In genomic region chr18:54830260-54830659, GRCh38 we compare ENCODE assay signal across 29 cellular contexts. TPM values are rescaled to one million over a fixed set of nuclear protein-coding genes. Genes with fewer than 3 reads are reported as not detected.
DNase-seq lines count a peak whose midpoint lies in the region; ATAC-seq, FAIRE-seq and TF ChIP-seq lines count a peak whose summit lies in the region.
"Had no signal": no experiment of that assay in that cellular context is flagged by ENCODE, and none has a peak within 500 bp of the region (broad histone marks: within the 10 kb centered on the region; RNA-seq: fewer than 3 reads in every experiment).

No MANE protein-coding gene starts in this region.

- CTCF ChIA-PET in mammary epithelial cell (lab: Charles Lee; ENCODE audit: low non-redundant PET): no interaction called here

- H3K4me3 ChIP-seq in mammary epithelial cell (replicated peaks in 1 of 3; ENCODE audit: insufficient read depth in 1 of 3, low read depth in 2 of 3, low read length in 3 of 3) (peak overlapping the region; percentile 9 to 79 (median 76)), keratinocyte (ENCODE audit: control insufficient read depth in 2 of 3, extremely low read depth in 1 of 3, insufficient read depth in 2 of 3, low read depth in 1 of 3, low read length in 3 of 3) (peak overlapping the region in 1 of 3 experiments; percentile 51)
- H3K4me3 ChIP-seq: tibial artery had no signal

- no peaks in the 10 kb centered on the region for H3K36me3 Mint-ChIP-seq in natural killer cell
- H3K36me3 Mint-ChIP-seq in natural killer cell treated with Interleukin-12 subunit alpha and Interleukin-12 subunit beta and Interleukin-15 and Interleukin-18, amount 100 ng/mL, for 72 hours: peaks cover 7% of the 10 kb centered on the region
- peaks cover 4% of the 10 kb centered on the region for H3K36me3 Mint-ChIP-seq in type B pancreatic cell

- TF ChIP-seq CTCF in natural killer cell (IDR thresholded peaks at IDR 0.05): no peak
- no peak for TF ChIP-seq CTCF in mammary epithelial cell (conservative IDR thresholded peaks at IDR 0.05 in 1 of 2, IDR thresholded peaks at IDR 0.05 in 1 of 2; ENCODE audit: extremely low read depth in 1 of 2, insufficient read depth in 1 of 2, low read depth in 1 of 2, low read length in 2 of 2)
- TF ChIP-seq CTCF in keratinocyte (optimal IDR thresholded peaks at IDR 0.05 in 1 of 3, IDR thresholded peaks at IDR 0.05 in 1 of 3, conservative IDR thresholded peaks at IDR 0.05 in 1 of 3; ENCODE audit: extremely low read depth in 1 of 3, insufficient read depth in 2 of 3, low read length in 3 of 3): no peak
- no peak for TF ChIP-seq CTCF in type B pancreatic cell (conservative IDR thresholded peaks at IDR 0.05)

- H3K9me1 ChIP-seq in keratinocyte (ENCODE audit: control insufficient read depth, extremely low read depth, insufficient read depth, low read length): no peaks in the 10 kb centered on the region

- H3K27ac Mint-ChIP-seq in natural killer cell (peak overlapping the region; percentile 24 to 91), type B pancreatic cell (peak overlapping the region; percentile 71)
- H3K27ac Mint-ChIP-seq in natural killer cell treated with Interleukin-12 subunit alpha and Interleukin-12 subunit beta and Interleukin-15 and Interleukin-18, amount 100 ng/mL, for 72 hours: peak overlapping the region in 1 of 2 donors; percentile 10
- H3K27ac Mint-ChIP-seq: activated CD8-positive, alpha-beta T cell treated with anti-CD3 and anti-CD28 coated beads for 36 hours; activated naive CD4-positive, alpha-beta T cell treated with anti-CD3 and anti-CD28 coated beads for 36 hours; activated T-cell treated with anti-CD3 and anti-CD28 coated beads, Interleukin-2, amount 50 U/mL, for 24 hours; nephron progenitor cell had no signal

- WGBS in mammary epithelial cell (ENCODE audit: low coverage, missing lambda C conversion rate): 0% methylated on average over 1 of the region's 1 CpG

- peaks cover 0 to 2% of the 10 kb centered on the region in 2 donors for H3K27me3 Mint-ChIP-seq in natural killer cell (ENCODE audit: low read depth in 2 of 2)
- H3K27me3 Mint-ChIP-seq in natural killer cell treated with Interleukin-12 subunit alpha and Interleukin-12 subunit beta and Interleukin-15 and Interleukin-18, amount 100 ng/mL, for 72 hours: no peaks in the 10 kb centered on the region
- H3K27me3 Mint-ChIP-seq in type B pancreatic cell: no peaks in the 10 kb centered on the region

- H3K4me3 Mint-ChIP-seq in natural killer cell: peak overlapping the region; percentile 63
- H3K4me3 Mint-ChIP-seq in natural killer cell treated with Interleukin-12 subunit alpha and Interleukin-12 subunit beta and Interleukin-15 and Interleukin-18, amount 100 ng/mL, for 72 hours: no peak overlapping the region
- H3K4me3 Mint-ChIP-seq in type B pancreatic cell: peak overlapping the region; percentile 72
- H3K4me3 Mint-ChIP-seq: activated CD8-positive, alpha-beta T cell treated with anti-CD3 and anti-CD28 coated beads for 36 hours; activated naive CD4-positive, alpha-beta T cell treated with anti-CD3 and anti-CD28 coated beads for 36 hours; activated T-cell treated with anti-CD3 and anti-CD28 coated beads, Interleukin-2, amount 50 U/mL, for 24 hours; nephron progenitor cell had no signal

- ATAC-seq in natural killer cell: no peak
- ATAC-seq in natural killer cell treated with Interleukin-12 subunit alpha and Interleukin-12 subunit beta and Interleukin-15 and Interleukin-18, amount 100 ng/mL, for 72 hours: no peak
- ATAC-seq: activated CD8-positive, alpha-beta T cell treated with anti-CD3 and anti-CD28 coated beads for 36 hours; left cardiac atrium had no signal

- dilution Hi-C loops in mammary epithelial cell (cut with HindIII; ENCODE audit: low sequenced_read_pairs): no loop called here
- dilution Hi-C loops in keratinocyte (cut with MboI; ENCODE audit: extremely low pct_ligation_motif_present, low sequenced_read_pairs): no loop called here

- in situ Hi-C loops in mammary epithelial cell (cut with MboI; ENCODE audit: low sequenced_read_pairs in 2 of 2): loop anchor here in 1 of 2 donors (5.0 kb wide), 1 partner anchor 53 kb away; no protein-coding TSS in a partner anchor

- H3K4me2 ChIP-seq in mammary epithelial cell (ENCODE audit: insufficient read depth, low read depth, low read length) (peak overlapping the region; percentile 96), keratinocyte (ENCODE audit: control insufficient read depth, extremely low read depth, insufficient read depth, low read depth, low read length) (peak overlapping the region; percentile 98)

- intact Hi-C loops in natural killer cell (cut with micrococcal nuclease): no loop called here
- intact Hi-C loops in mammary epithelial cell (cut with micrococcal nuclease): no loop called here

- H3K27me3 ChIP-seq in mammary epithelial cell (ENCODE audit: insufficient read depth, low read length) (no peaks in the 10 kb centered on the region), keratinocyte (ENCODE audit: control insufficient read depth, extremely low read depth, insufficient read depth, low read length) (no peaks in the 10 kb centered on the region)
- H3K27me3 ChIP-seq: BE2C had no signal

- H3K9me3 Mint-ChIP-seq in natural killer cell (peaks cover 0 to 4% of the 10 kb centered on the region in 2 donors), type B pancreatic cell (peaks cover 7% of the 10 kb centered on the region)
- peaks cover 3% of the 10 kb centered on the region for H3K9me3 Mint-ChIP-seq in natural killer cell treated with Interleukin-12 subunit alpha and Interleukin-12 subunit beta and Interleukin-15 and Interleukin-18, amount 100 ng/mL, for 72 hours
- H3K9me3 Mint-ChIP-seq: activated CD8-positive, alpha-beta T cell treated with anti-CD3 and anti-CD28 coated beads for 36 hours had no signal

- H3K79me2 ChIP-seq in mammary epithelial cell (ENCODE audit: insufficient read depth, low read length) (peaks cover 23% of the 10 kb centered on the region), keratinocyte (ENCODE audit: control insufficient read depth, insufficient read depth, low read length) (no peaks in the 10 kb centered on the region)

- peaks cover 61 to 69% of the 10 kb centered on the region in 2 donors for H3K4me1 Mint-ChIP-seq in natural killer cell
- H3K4me1 Mint-ChIP-seq in natural killer cell treated with Interleukin-12 subunit alpha and Interleukin-12 subunit beta and Interleukin-15 and Interleukin-18, amount 100 ng/mL, for 72 hours (ENCODE audit: low read depth in 2 of 2): peaks cover 41 to 49% of the 10 kb centered on the region in 2 donors
- H3K4me1 Mint-ChIP-seq in type B pancreatic cell (ENCODE audit: unreplicated experiment): peaks cover 7% of the 10 kb centered on the region

- H3K36me3 ChIP-seq in mammary epithelial cell (ENCODE audit: insufficient read depth, low read length): no peaks in the 10 kb centered on the region
- no peaks in the 10 kb centered on the region for H3K36me3 ChIP-seq in keratinocyte (ENCODE audit: control insufficient read depth in 2 of 2, extremely low read depth in 1 of 2, insufficient read depth in 2 of 2, low read length in 2 of 2)
- H3K36me3 ChIP-seq: BE2C, tibial artery had no signal

- no peak for FAIRE-seq in keratinocyte (lab: Jason Lieb, UNC)
- FAIRE-seq: A204.1, astrocyte, GM12892, GM19239, HTR-8/SVneo had no signal

- H3K27ac ChIP-seq in mammary epithelial cell (ENCODE audit: insufficient read depth, low read depth, low read length): peak overlapping the region; percentile 90
- peak overlapping the region; percentile 70 for H3K27ac ChIP-seq in keratinocyte (ENCODE audit: control insufficient read depth, insufficient read depth, low read length)
- H3K27ac ChIP-seq: tibial artery had no signal

- DNase-seq in natural killer cell (no peak), mammary epithelial cell (peak; percentile 78), keratinocyte (ENCODE audit: low read depth, low spot score) (no peak), type B pancreatic cell (ENCODE audit: extremely low spot score, unreplicated experiment) (no peak), NCI-H1436 (lab: John Stamatoyannopoulos, UW) (no peak), cerebellar nuclear complex (lab: John Stamatoyannopoulos, UW) (no peak), NCI-H187 (lab: John Stamatoyannopoulos, UW) (no peak)
- DNase-seq in natural killer cell treated with Interleukin-12 subunit alpha and Interleukin-12 subunit beta and Interleukin-15 and Interleukin-18, amount 100 ng/mL, for 72 hours (ENCODE audit: low spot score): no peak
- DNase-seq: activated CD8-positive, alpha-beta T cell treated with anti-CD3 and anti-CD28 coated beads for 36 hours; activated naive CD4-positive, alpha-beta T cell treated with anti-CD3 and anti-CD28 coated beads for 36 hours; activated T-cell treated with anti-CD3 and anti-CD28 coated beads, Interleukin-2, amount 50 U/mL, for 24 hours; BE2C; COR-L47; DND-41; KG1; left cardiac atrium; NCI-H2029; NCI-H2227 treated with DMSO at 0.1 percent for 48 hours; NCI-H774; nephron progenitor cell; Right ventricle myocardium superior; stimulated activated CD4-positive, alpha-beta T cell treated with anti-CD3 and anti-CD28 coated beads, Interleukin-1b, Interleukin-23, amount 100 ng/mL, for 48 hours; stimulated activated naive CD4-positive, alpha-beta T cell; tibial artery had no signal

- H3K9ac ChIP-seq in mammary epithelial cell (ENCODE audit: insufficient read depth, low read length): no peak overlapping the region
- H3K9ac ChIP-seq in keratinocyte (ENCODE audit: control insufficient read depth, extremely low read depth, insufficient read depth, low read length): peak overlapping the region; percentile 13

- H3K4me1 ChIP-seq in mammary epithelial cell (ENCODE audit: insufficient read depth, low read length): peaks cover 21% of the 10 kb centered on the region
- peaks cover 32% of the 10 kb centered on the region for H3K4me1 ChIP-seq in keratinocyte (ENCODE audit: control insufficient read depth, extremely low read depth, insufficient read depth, low read length)
- H3K4me1 ChIP-seq: BE2C had no signal

- H2AFZ ChIP-seq in mammary epithelial cell (ENCODE audit: low read depth, low read length): no peak overlapping the region
- no peak overlapping the region for H2AFZ ChIP-seq in keratinocyte (ENCODE audit: control insufficient read depth, low read length)

- H3K9me3 ChIP-seq in mammary epithelial cell (replicated peaks; ENCODE audit: insufficient read depth, low read length) (no peaks in the 10 kb centered on the region), keratinocyte (ENCODE audit: control insufficient read depth, low read depth, low read length) (no peaks in the 10 kb centered on the region)
- H3K9me3 ChIP-seq: BE2C, tibial artery had no signal

- H4K20me1 ChIP-seq in mammary epithelial cell (ENCODE audit: insufficient read depth, low read length) (no peaks in the 10 kb centered on the region), keratinocyte (ENCODE audit: control insufficient read depth, extremely low read depth, insufficient read depth, low read length) (no peaks in the 10 kb centered on the region)

- no TSS peak for BruUV-seq in mammary epithelial cell (replicated peaks; lab: Mats Ljungman, UMichigan)

RNA-seq across cellular contexts. Expression of gene RAB27B, which starts 2.0 kb away (rescaled TPM):
- total RNA-seq in natural killer cell: 10 to 100 TPM; 23.0 to 25.7 (median 24.0) TPM
- 1 to 10 TPM; 1.5 to 1.6 TPM for total RNA-seq in natural killer cell treated with Interleukin-12 subunit alpha and Interleukin-12 subunit beta and Interleukin-15 and Interleukin-18, amount 100 ng/mL, for 72 hours
- total RNA-seq in mammary epithelial cell: 10 to 100 TPM in 1 of 2 donors, 1 to 10 TPM in 1; 1.8 to 19.3 TPM
- polyA plus RNA-seq in mammary epithelial cell: 2.5 TPM
- 7.6 TPM for polyA minus RNA-seq in mammary epithelial cell
- 1.3 to 4.2 TPM (median 4.0 TPM) in 3 replicates for polyA plus RNA-seq in keratinocyte
- 20.7 TPM for polyA plus RNA-seq in keratinocyte (2011; ENCODE audit: low read depth)
- polyA plus RNA-seq in keratinocyte (2011; cell fraction: cytosol; rRNA removed): 2.2 and 3.5 TPM in 2 replicates
- 2.2 and 3.0 TPM in 2 replicates for polyA plus RNA-seq in keratinocyte (2011; cell fraction: nucleus; rRNA removed)
- 4.1 and 11.9 TPM in 2 replicates for polyA plus RNA-seq in keratinocyte (2012; ENCODE audit: low replicate concordance)
- polyA minus RNA-seq in keratinocyte: 1.9 to 7.5 TPM (median 7.0 TPM) in 3 replicates
- 4.8 TPM for polyA minus RNA-seq in keratinocyte (2011; cell fraction: cytosol; rRNA and poly(A)+ RNA removed)
- polyA minus RNA-seq in keratinocyte (2011; cell fraction: nucleus; rRNA and poly(A)+ RNA removed): 3.5 and 4.1 TPM in 2 replicates
- 9.3 and 9.4 TPM in 2 replicates for total RNA-seq in type B pancreatic cell (ENCODE audit: low replicate concordance)
- total RNA-seq: activated CD8-positive, alpha-beta T cell treated with anti-CD3 and anti-CD28 coated beads for 36 hours had no signal
